Comparison of ENCODE assay signal across 7 cellular contexts in the genomic region with DNA sequence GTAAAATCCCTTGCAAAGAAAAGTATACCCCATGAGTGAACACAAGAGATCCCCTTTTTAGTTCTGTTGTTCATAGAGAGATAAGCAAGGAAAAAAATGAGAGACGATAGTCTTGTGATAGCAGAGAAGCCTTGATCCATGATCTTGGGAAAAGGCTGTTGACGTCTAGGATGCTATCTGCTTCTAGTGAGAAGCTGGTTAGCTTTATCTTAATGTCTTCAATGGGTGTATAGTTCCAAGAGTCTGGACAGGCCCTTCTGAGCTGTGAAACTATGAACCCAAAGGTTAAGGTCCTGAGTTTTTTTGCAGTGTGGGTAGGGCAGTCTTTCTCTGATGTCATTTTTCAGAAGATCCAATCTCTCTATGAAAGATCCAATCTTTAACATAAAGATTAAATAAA. TPM values are rescaled to one million over a fixed set of nuclear protein-coding genes. Genes with fewer than 3 reads are reported as not detected.
"Had no signal": no experiment of that assay in that cellular context is flagged by ENCODE, and none has a peak within 500 bp of the region (broad histone marks: within the 10 kb centered on the region; RNA-seq: fewer than 3 reads in every experiment).

No MANE protein-coding gene starts in this region.

- H3K4me2 ChIP-seq: GM23338 had no signal

- H3K27ac ChIP-seq: HL-60 had no signal

- H2AFZ ChIP-seq: GM23338 had no signal

- DNase-seq: H7, HCEC 1CT, KBM-7 had no signal

- H3K4me3 ChIP-seq: GM23338 had no signal

- ATAC-seq: GM23338, HepG2 had no signal

RNA-seq across cellular contexts. Expression of a gene that starts 10.5 kb away (rescaled TPM):
- total RNA-seq: H4, H7, HepG2 had no signal
